8 cellular contexts compared by ENCODE assay signal in genomic region chr19:14207796-14208195, GRCh38. TPM values are rescaled to one million over a fixed set of nuclear protein-coding genes. Genes with fewer than 3 reads are reported as not detected.
DNase-seq lines count a peak whose midpoint lies in the region; ATAC-seq, FAIRE-seq and TF ChIP-seq lines count a peak whose summit lies in the region.
"Not testable (repeated sequence)": the region's sequence is repeated elsewhere in the genome, so short reads cannot be mapped to it uniquely, and the experiment has no call there.

No MANE protein-coding gene starts in this region.

- H3K9me3 ChIP-seq in A549; OCI-LY7 (ENCODE audit: low read length); heart right ventricle: not testable (repeated sequence)

- DNase-seq in A549 (ENCODE audit: low read depth in 1 of 2, low spot score in 1 of 2); GM12891 (ENCODE audit: insufficient read length, low spot score); OCI-LY7 (ENCODE audit: low spot score); activated CD8-positive, alpha-beta memory T cell treated with anti-CD3 and anti-CD28 coated beads, Interleukin-2, amount 10 ng/mL, durations not matched to agents 7 days and 5 days; heart right ventricle; natural killer cell: not testable (repeated sequence)
- DNase-seq in caudate nucleus (lab: John Stamatoyannopoulos, UW): peak in 2 of 61 donors; percentile 33 to 50

- not testable (repeated sequence) for TF ChIP-seq CTCF in A549 (IDR thresholded peaks at IDR 0.05); OCI-LY7 (conservative IDR thresholded peaks at IDR 0.05; ENCODE audit: low read length); heart right ventricle (IDR thresholded peaks at IDR 0.05); natural killer cell (IDR thresholded peaks at IDR 0.05)

- H4K20me1 ChIP-seq in OCI-LY7 (ENCODE audit: insufficient read depth, low read length): not testable (repeated sequence)

- POLR2A ChIA-PET in A549 (lab: Yijun Ruan, JAX); OCI-LY7 (lab: Charles Lee): not testable (repeated sequence)

- 27% methylated on average over 7 of the region's 7 CpGs for WGBS in A549 (ENCODE audit: missing lambda C conversion rate)
- 31 to 38% methylated on average over 7 of the region's 7 CpGs for WGBS in heart right ventricle, 2 donors

- H3K4me3 ChIP-seq in A549: not testable (repeated sequence)
- H3K4me3 ChIP-seq in OCI-LY7 (ENCODE audit: low read depth, low read length, poor library complexity, severe bottlenecking): peak overlapping the region; percentile 68
- peak overlapping the region in 6 of 10 donors; percentile 58 to 67 (median 62) for H3K4me3 ChIP-seq in heart right ventricle
- H3K4me3 ChIP-seq in skin epidermis: peak overlapping the region in 5 of 7 experiments; percentile 37 to 69 (median 47)

- not testable (repeated sequence) for H3K36me3 ChIP-seq in OCI-LY7 (ENCODE audit: insufficient read depth, low read length); heart right ventricle

- H3K36me3 Mint-ChIP-seq in activated CD8-positive, alpha-beta memory T cell treated with anti-CD3 and anti-CD28 coated beads, Interleukin-2, amount 10 ng/mL, durations not matched to agents 7 days and 5 days; natural killer cell: not testable (repeated sequence)

- H3K27me3 ChIP-seq in heart right ventricle: peaks cover 0 to 63% (median 15%) of the 10 kb centered on the region in 7 donors

- not testable (repeated sequence) for H3K9me2 ChIP-seq in OCI-LY7 (ENCODE audit: insufficient read depth, low read length)

- TF ChIP-seq RAD21 in A549 (conservative IDR thresholded peaks at IDR 0.05 in 1 of 2, IDR thresholded peaks at IDR 0.05 in 1 of 2): not testable (repeated sequence)

- H2AFZ ChIP-seq in OCI-LY7 (ENCODE audit: low read length): peak overlapping the region; percentile 66

- ATAC-seq in A549 (peak in 1 of 2 experiments; percentile 28; a peak in 3 of 6 replicates), heart right ventricle (peak in 4 of 8 donors; percentile 8 to 28 (median 13)), natural killer cell (peak; percentile 2 to 7 (median 3))
- not testable (repeated sequence) for ATAC-seq in activated CD8-positive, alpha-beta memory T cell treated with anti-CD3 and anti-CD28 coated beads, Interleukin-2, amount 10 ng/mL, durations not matched to agents 7 days and 5 days

- H3K4me2 ChIP-seq in A549: peak overlapping the region; percentile 95; the same call in 2 of the 3 replicates
- peak overlapping the region; percentile 63 for H3K4me2 ChIP-seq in OCI-LY7 (ENCODE audit: low read length)

- H3K27ac Mint-ChIP-seq in activated CD8-positive, alpha-beta memory T cell treated with anti-CD3 and anti-CD28 coated beads, Interleukin-2, amount 10 ng/mL, durations not matched to agents 7 days and 5 days: not testable (repeated sequence)
- peak overlapping the region; percentile 83 to 88 for H3K27ac Mint-ChIP-seq in natural killer cell

- not testable (repeated sequence) for TF ChIP-seq POLR2A in A549 (IDR thresholded peaks at IDR 0.05; ENCODE audit: low read length); GM12891 (IDR thresholded peaks at IDR 0.05; ENCODE audit: low read depth, low read length)

- CTCF ChIA-PET in A549 (lab: Yijun Ruan, JAX): interaction anchor here (0.7 to 1.3 kb wide), 2 partner anchors 128 to 198 kb away, joined by 3 to 4 read pairs; no protein-coding TSS in a partner anchor
- CTCF ChIA-PET in OCI-LY7 (lab: Charles Lee; ENCODE audit: unreplicated experiment); activated CD8-positive, alpha-beta memory T cell treated with anti-CD3 and anti-CD28 coated beads, Interleukin-2, amount 10 ng/mL, durations not matched to agents 7 days and 5 days (lab: Charles Lee): not testable (repeated sequence)

- not testable (repeated sequence) for H3K9me3 Mint-ChIP-seq in activated CD8-positive, alpha-beta memory T cell treated with anti-CD3 and anti-CD28 coated beads, Interleukin-2, amount 10 ng/mL, durations not matched to agents 7 days and 5 days (ENCODE audit: low read depth); natural killer cell

- not testable (repeated sequence) for H3K4me1 ChIP-seq in A549; OCI-LY7 (ENCODE audit: insufficient read depth, low read length, poor library complexity, severe bottlenecking)
- H3K4me1 ChIP-seq in heart right ventricle: peaks cover 0 to 26% (median 6%) of the 10 kb centered on the region in 9 donors

- peaks cover 17% of the 10 kb centered on the region for H3K4me1 Mint-ChIP-seq in activated CD8-positive, alpha-beta memory T cell treated with anti-CD3 and anti-CD28 coated beads, Interleukin-2, amount 10 ng/mL, durations not matched to agents 7 days and 5 days
- H3K4me1 Mint-ChIP-seq in natural killer cell: peaks cover 23 to 46% of the 10 kb centered on the region in 2 donors

- FAIRE-seq in A549 (lab: Jason Lieb, UNC) (peak; percentile 73), GM12891 (lab: Jason Lieb, UNC) (peak; percentile 73)

- intact Hi-C loops in OCI-LY7 (cut with micrococcal nuclease; ENCODE audit: unreplicated experiment) (loop anchor here (10.0 kb wide), 1 partner anchor 277 kb away; no protein-coding TSS in a partner anchor), heart right ventricle (cut with DNase I) (loop anchor here in 3 of 10 donors (10.0 kb wide), 3 partner anchors 53 to 197 kb away; no protein-coding TSS in a partner anchor)
- intact Hi-C loops in natural killer cell (cut with micrococcal nuclease): not testable (repeated sequence)

- H3K4me3 Mint-ChIP-seq in activated CD8-positive, alpha-beta memory T cell treated with anti-CD3 and anti-CD28 coated beads, Interleukin-2, amount 10 ng/mL, durations not matched to agents 7 days and 5 days: peak overlapping the region; percentile 79
- peak overlapping the region; percentile 96 for H3K4me3 Mint-ChIP-seq in natural killer cell

- not testable (repeated sequence) for H3K79me2 ChIP-seq in OCI-LY7 (ENCODE audit: insufficient read depth, low read depth, low read length)

- not testable (repeated sequence) for BruUV-seq in OCI-LY7 (replicated peaks; lab: Mats Ljungman, UMichigan)

- peaks cover 52% of the 10 kb centered on the region for H3K27me3 Mint-ChIP-seq in activated CD8-positive, alpha-beta memory T cell treated with anti-CD3 and anti-CD28 coated beads, Interleukin-2, amount 10 ng/mL, durations not matched to agents 7 days and 5 days
- H3K27me3 Mint-ChIP-seq in natural killer cell (ENCODE audit: low read depth in 2 of 2): not testable (repeated sequence)

- H3K27ac ChIP-seq in A549 (peak overlapping the region; percentile 92 to 99; a peak in 4 of 6 replicates), caudate nucleus (ENCODE audit: low read depth, low read length) (peak overlapping the region; percentile 16), skin epidermis (peak overlapping the region in 3 of 21 experiments; percentile 26 to 69 (median 55))
- not testable (repeated sequence) for H3K27ac ChIP-seq in OCI-LY7 (ENCODE audit: low read depth, low read length, poor library complexity, severe bottlenecking); heart right ventricle

- not testable (repeated sequence) for TF ChIP-seq EP300 in A549 (IDR thresholded peaks at IDR 0.05)

RNA-seq across cellular contexts. Expression of gene ADGRL1, which starts 1.8 kb away (rescaled TPM):
- polyA plus RNA-seq in A549 (2011; rRNA removed): 3.9 and 5.6 TPM in 2 replicates
- 5.9 and 7.9 TPM in 2 replicates for polyA plus RNA-seq in A549 (2012; cell fraction: cytosol; rRNA removed)
- 14.3 and 26.1 TPM in 2 replicates for polyA plus RNA-seq in A549 (2012; cell fraction: nucleus; rRNA removed)
- 5.4 to 7.4 TPM (median 6.0 TPM) in 3 replicates for polyA plus RNA-seq in A549 (2017; fragmentation: RNase III; extraction: RNeasy Plus Mini Kit Qiagen cat#74134 plus additional on column Dnase treatment)
- polyA minus RNA-seq in A549 (2011; rRNA and poly(A)+ RNA removed): 9.9 and 18.0 TPM in 2 replicates
- 1.3 TPM for polyA plus RNA-seq in GM12891 (2012; ENCODE audit: low read depth, missing spikeins)
- total RNA-seq in OCI-LY7 (2014; rRNA removed; shearing (Covaris generic)): 2.6 and 5.0 TPM in 2 replicates
- 8.1 and 8.2 TPM in 2 replicates for total RNA-seq in OCI-LY7 (2022)
- 1 to 10 TPM; 3.7 to 4.3 TPM for total RNA-seq in activated CD8-positive, alpha-beta memory T cell treated with anti-CD3 and anti-CD28 coated beads, Interleukin-2, amount 10 ng/mL, durations not matched to agents 7 days and 5 days
- total RNA-seq in heart right ventricle: 10 to 100 TPM in 9 of 10 donors, 1 to 10 TPM in 1; 9.0 to 31.9 (median 13.1) TPM
- 10 to 100 TPM in 1 of 2 donors, 1 to 10 TPM in 1; 5.1 to 12.5 TPM for polyA plus RNA-seq in heart right ventricle
- total RNA-seq in natural killer cell: 10 to 100 TPM; 47.3 to 54.3 (median 52.7) TPM
